ENCODE assay signal across 8 cellular contexts in genomic region chr19:30022659-30023058, GRCh38.
"Had no signal": no experiment of that assay in that cellular context is flagged by ENCODE, and none has a peak within 500 bp of the region (broad histone marks: within the 10 kb centered on the region; RNA-seq: fewer than 3 reads in every experiment).

No MANE protein-coding gene starts in this region.

- H3K27ac ChIP-seq: GM23248 had no signal

- DNase-seq: GM23248, GOT3, H9, HCEC 1CT, HFFc6, IMR-90, KG1 had no signal

- H3K4me3 ChIP-seq: GM23248, K562 had no signal

- ATAC-seq: K562 had no signal

- FAIRE-seq: K562 had no signal
